27 cellular contexts compared by ENCODE assay signal in the genomic region with DNA sequence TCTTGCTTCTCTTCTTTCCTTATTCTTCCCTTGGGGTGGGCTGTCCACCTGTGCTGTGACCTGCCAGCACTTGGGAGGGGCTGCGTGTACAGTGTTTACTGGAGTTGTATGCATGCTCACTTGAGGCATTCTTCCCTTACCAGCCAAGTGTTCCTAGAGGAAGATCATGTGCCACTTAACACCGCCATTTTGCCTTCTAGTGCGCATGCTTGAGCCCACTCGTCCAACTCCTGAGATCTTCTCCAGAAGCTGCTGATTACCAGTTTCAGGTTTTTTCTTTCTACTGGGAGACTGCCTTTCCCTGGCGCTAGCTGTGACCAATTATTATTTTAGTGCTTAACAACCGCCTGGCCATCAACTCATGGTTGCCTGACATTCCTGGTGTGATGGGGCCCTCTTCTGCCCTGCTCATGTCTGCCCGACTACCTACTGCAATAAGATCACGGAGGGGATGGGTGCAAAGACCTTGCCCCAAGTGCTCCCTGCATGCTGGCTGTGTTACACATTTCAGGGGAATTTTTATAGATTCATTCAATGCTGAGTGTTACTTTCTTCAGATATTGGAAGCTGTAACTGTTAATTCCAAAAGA.
"Had no signal": no experiment of that assay in that cellular context is flagged by ENCODE, and none has a peak within 500 bp of the region (broad histone marks: within the 10 kb centered on the region; RNA-seq: fewer than 3 reads in every experiment).

No MANE protein-coding gene starts in this region.

- H3K4me3 Mint-ChIP-seq: dendritic cell treated with granulocyte-macrophage colony-stimulating factor and Interleukin-4, amounts not matched to agents 40 ng/mL and 50 ng/mL, for 4 days; endodermal cell; mesothelial cell of epicardium; natural killer cell; neural progenitor cell; stimulated activated memory B cell treated with anti-CD40 and anti-IgM and Interleukin-4, amounts not matched to agents 10 μg/mL and 1 μg/mL and 100 μg/mL, for 72 hours; stimulated activated naive CD8-positive, alpha-beta T cell treated with anti-CD3 and anti-CD28 coated beads, Interleukin-15, amount 100 ng/mL, for 72 hours; T-helper 2 cell treated with Interferon-gamma antibody and Interleukin-4, amounts not matched to agents 5 μg/mL and 100 μg/mL, for 36 hours; type B pancreatic cell had no signal

- H3K36me3 Mint-ChIP-seq: mesothelial cell of epicardium; natural killer cell; stimulated activated memory B cell treated with anti-CD40 and anti-IgM and Interleukin-4, amounts not matched to agents 10 μg/mL and 1 μg/mL and 100 μg/mL, for 72 hours had no signal

- H3K4me2 ChIP-seq: neural progenitor cell had no signal

- H3K4me1 ChIP-seq: foreskin keratinocyte, heart right ventricle, parathyroid adenoma, psoas muscle, sigmoid colon, vagina had no signal

- H3K9ac ChIP-seq: neural progenitor cell, parathyroid adenoma had no signal

- H2AFZ ChIP-seq: neural progenitor cell, parathyroid adenoma had no signal

- H3K36me3 ChIP-seq: brain microvascular endothelial cell, heart right ventricle, neural progenitor cell, sigmoid colon, vagina had no signal

- H3K27ac ChIP-seq: brain microvascular endothelial cell, foreskin keratinocyte, heart right ventricle, neural progenitor cell, parathyroid adenoma, psoas muscle, sigmoid colon, vagina had no signal

- H3K4me1 Mint-ChIP-seq: endodermal cell; natural killer cell; stimulated activated memory B cell treated with anti-CD40 and anti-IgM and Interleukin-4, amounts not matched to agents 10 μg/mL and 1 μg/mL and 100 μg/mL, for 72 hours; stimulated activated naive CD8-positive, alpha-beta T cell treated with anti-CD3 and anti-CD28 coated beads, Interleukin-15, amount 100 ng/mL, for 72 hours had no signal

- H3K27me3 ChIP-seq: brain microvascular endothelial cell, foreskin keratinocyte, heart right ventricle, neural progenitor cell, sigmoid colon, vagina had no signal

- H3K9me3 Mint-ChIP-seq: stimulated activated memory B cell treated with anti-CD40 and anti-IgM and Interleukin-4, amounts not matched to agents 10 μg/mL and 1 μg/mL and 100 μg/mL, for 72 hours; stimulated activated naive CD8-positive, alpha-beta T cell treated with anti-CD3 and anti-CD28 coated beads, Interleukin-15, amount 100 ng/mL, for 72 hours; T-helper 2 cell treated with Interferon-gamma antibody and Interleukin-4, amounts not matched to agents 5 μg/mL and 100 μg/mL, for 36 hours had no signal

- ATAC-seq: foreskin keratinocyte; heart right ventricle; left cardiac atrium; natural killer cell; psoas muscle; stimulated activated memory B cell treated with anti-CD40 and anti-IgM and Interleukin-4, amounts not matched to agents 10 μg/mL and 1 μg/mL and 100 μg/mL, for 72 hours; stimulated activated naive CD8-positive, alpha-beta T cell treated with anti-CD3 and anti-CD28 coated beads, Interleukin-15, amount 100 ng/mL, for 72 hours had no signal

- H3K27me3 Mint-ChIP-seq: stimulated activated memory B cell treated with anti-CD40 and anti-IgM and Interleukin-4, amounts not matched to agents 10 μg/mL and 1 μg/mL and 100 μg/mL, for 72 hours; type B pancreatic cell had no signal

- H3K79me2 ChIP-seq: parathyroid adenoma had no signal

- DNase-seq: activated CD4-positive, alpha-beta T cell treated with anti-CD3 and anti-CD28 coated beads for 4 hours; activated CD4-positive, alpha-beta T cell treated with anti-CD3 and anti-CD28 coated beads, Interleukin-2, amount 50 U/mL, for 48 hours; activated CD8-positive, alpha-beta memory T cell treated with anti-CD3 and anti-CD28 coated beads for 24 hours; activated gamma-delta T cell; activated naive CD4-positive, alpha-beta T cell treated with anti-CD3 and anti-CD28 coated beads, Interleukin-2, amount 50 U/mL, for 16 hours; amniotic stem cell; brain microvascular endothelial cell; endodermal cell; foreskin keratinocyte; heart right ventricle; left cardiac atrium; natural killer cell; occipital lobe; psoas muscle; sigmoid colon; small intestine; stimulated activated CD4-positive, alpha-beta T cell treated with anti-CD3 and anti-CD28 coated beads, Interleukin-4, amount 100 ng/mL, for 24 hours; stimulated activated naive CD8-positive, alpha-beta T cell treated with anti-CD3 and anti-CD28 coated beads, Interleukin-15, amount 100 ng/mL, for 72 hours; substantia nigra had no signal

- H3K27ac Mint-ChIP-seq: dendritic cell treated with granulocyte-macrophage colony-stimulating factor and Interleukin-4, amounts not matched to agents 40 ng/mL and 50 ng/mL, for 4 days; endodermal cell; mesothelial cell of epicardium; natural killer cell; stimulated activated memory B cell treated with anti-CD40 and anti-IgM and Interleukin-4, amounts not matched to agents 10 μg/mL and 1 μg/mL and 100 μg/mL, for 72 hours; stimulated activated naive CD8-positive, alpha-beta T cell treated with anti-CD3 and anti-CD28 coated beads, Interleukin-15, amount 100 ng/mL, for 72 hours; T-helper 2 cell treated with Interferon-gamma antibody and Interleukin-4, amounts not matched to agents 5 μg/mL and 100 μg/mL, for 36 hours; type B pancreatic cell had no signal

- H3K9me3 ChIP-seq: heart right ventricle, psoas muscle, sigmoid colon, vagina had no signal

- H3K4me3 ChIP-seq: heart right ventricle, neural progenitor cell, psoas muscle, sigmoid colon, vagina had no signal
